ENCODE assay signal across 10 cellular contexts in genomic region chr1:155968670-155969069, GRCh38. TPM values are rescaled to one million over a fixed set of nuclear protein-coding genes. Genes with fewer than 3 reads are reported as not detected.
DNase-seq lines count a peak whose midpoint lies in the region; ATAC-seq and TF ChIP-seq lines count a peak whose summit lies in the region.
"Had no signal": no experiment of that assay in that cellular context is flagged by ENCODE, and none has a peak within 500 bp of the region (broad histone marks: within the 10 kb centered on the region; RNA-seq: fewer than 3 reads in every experiment).

No MANE protein-coding gene starts in this region.

- peak overlapping the region; percentile 36; the same call in 1 of the 2 replicates for H2BK20ac ChIP-seq in IMR-90 (ENCODE audit: low read depth, low read length)

- peak overlapping the region; percentile 47 for H2BK120ac ChIP-seq in IMR-90 (ENCODE audit: low read depth, low read length)

- WGBS in IMR-90 (ENCODE audit: extremely low coverage in 2 of 2, insufficient read length in 1 of 2), 2 experiments: no CpG with 5 or more reads among the region's 3 CpGs
- 16 to 42% (median 28%) methylated on average over 3 of the region's 3 CpGs for WGBS in heart left ventricle, 4 donors
- 60 to 82% methylated on average over 3 of the region's 3 CpGs for WGBS in sigmoid colon, 2 donors

- H3K4me1 ChIP-seq in IMR-90 (ENCODE audit: control insufficient read depth, insufficient read depth, low read length) (peaks cover 44% of the 10 kb centered on the region), heart left ventricle (peaks cover 19 to 92% (median 80%) of the 10 kb centered on the region in 12 donors), sigmoid colon (peaks cover 0 to 70% (median 60%) of the 10 kb centered on the region in 4 donors), Caco-2 (0 out of 2 replicates have a peak, but pooled peaks cover 3% of the 10 kb centered on the region)

- no peaks in the 10 kb centered on the region for H3K27me3 Mint-ChIP-seq in activated CD4-positive, alpha-beta memory T cell treated with anti-CD3 and anti-CD28 coated beads for 36 hours
- no peaks in the 10 kb centered on the region for H3K27me3 Mint-ChIP-seq in Caco-2 (ENCODE audit: insufficient read depth, unreplicated experiment)

- H3K14ac ChIP-seq in IMR-90 (replicated peaks; ENCODE audit: low read depth, low read length): peak overlapping the region; percentile 88

- dilution Hi-C loops in IMR-90 (cut with HindIII; ENCODE audit: low sequenced_read_pairs, unreplicated experiment): no loop called here

- H3K27ac ChIP-seq in IMR-90 (ENCODE audit: insufficient read depth, low read length): peak overlapping the region; percentile 70
- H3K27ac ChIP-seq in heart left ventricle: peak overlapping the region; percentile 68 to 100 (median 90)
- H3K27ac ChIP-seq in sigmoid colon: peak overlapping the region; percentile 63 to 72 (median 64)

- H3K9me3 ChIP-seq in IMR-90 (ENCODE audit: control insufficient read depth, insufficient read depth, low read length) (no peaks in the 10 kb centered on the region), heart left ventricle (no peaks in the 10 kb centered on the region), sigmoid colon (no peaks in the 10 kb centered on the region), Caco-2 (no peaks in the 10 kb centered on the region)

- H3K18ac ChIP-seq in IMR-90 (ENCODE audit: low read depth, low read length): peak overlapping the region; percentile 46

- POLR2A ChIA-PET in IMR-90 (lab: Charles Lee; ENCODE audit: unreplicated experiment) (interaction anchor here (0.6 kb wide), 2 partner anchors 10 to 21 kb away, joined by 3 read pairs; partner anchors contain the start of gene ARHGEF2), Caco-2 (lab: Charles Lee) (no interaction called here)
- POLR2A ChIA-PET in activated CD4-positive, alpha-beta memory T cell treated with anti-CD3 and anti-CD28 coated beads for 36 hours (lab: Charles Lee): interaction anchor here (0.8 to 3.9 kb wide), 2 partner anchors 9 to 20 kb away, joined by 3 to 26 read pairs; partner anchors contain the start of gene ARHGEF2

- peak overlapping the region; percentile 73 for H3K4ac ChIP-seq in IMR-90 (ENCODE audit: low read depth, low read length)

- peaks cover 37 to 82% of the 10 kb centered on the region in 2 experiments for H3K79me1 ChIP-seq in IMR-90 (ENCODE audit: low read depth in 1 of 2, low read length in 2 of 2)

- peaks cover 93% of the 10 kb centered on the region for H4K20me1 ChIP-seq in IMR-90 (ENCODE audit: insufficient read depth, low read length)

- peak overlapping the region in 1 of 2 experiments; percentile 69 for H4K8ac ChIP-seq in IMR-90 (ENCODE audit: low read depth in 2 of 2, low read length in 2 of 2)

- H3K4me2 ChIP-seq in IMR-90 (ENCODE audit: low read depth, low read length): peak overlapping the region; percentile 7; the same call in 1 of the 2 replicates

- peaks cover 55% of the 10 kb centered on the region for H3K36me3 Mint-ChIP-seq in activated CD4-positive, alpha-beta memory T cell treated with anti-CD3 and anti-CD28 coated beads for 36 hours
- H3K36me3 Mint-ChIP-seq in Caco-2 (ENCODE audit: insufficient read depth, unreplicated experiment): peaks cover 36% of the 10 kb centered on the region

- intact Hi-C loops in IMR-90 (cut with micrococcal nuclease): no loop called here
- intact Hi-C loops in activated CD4-positive, alpha-beta memory T cell treated with anti-CD3 and anti-CD28 coated beads for 36 hours (cut with micrococcal nuclease): no loop called here
- intact Hi-C loops in heart left ventricle (cut with DNase I): no loop called here
- intact Hi-C loops in sigmoid colon (cut with DNase I): no loop called here
- intact Hi-C loops in Caco-2 (cut with micrococcal nuclease; ENCODE audit: unreplicated experiment): no loop called here

- H3K27ac Mint-ChIP-seq in activated CD4-positive, alpha-beta memory T cell treated with anti-CD3 and anti-CD28 coated beads for 36 hours: peak overlapping the region; percentile 88
- no peak overlapping the region for H3K27ac Mint-ChIP-seq in Caco-2 (ENCODE audit: unreplicated experiment)

- BruUV-seq in IMR-90 (replicated peaks; lab: Mats Ljungman, UMichigan) (no TSS peak), Caco-2 (replicated peaks; lab: Mats Ljungman, UMichigan) (no TSS peak)

- H3K56ac ChIP-seq in IMR-90 (ENCODE audit: extremely low read depth, insufficient read depth, low read length): no peak overlapping the region

- H4K91ac ChIP-seq in IMR-90 (ENCODE audit: insufficient read depth, low read depth, low read length): peak overlapping the region; percentile 54; the same call in 1 of the 2 replicates

- H2AFZ ChIP-seq in IMR-90 (replicated peaks; ENCODE audit: low read length, poor library complexity): peak overlapping the region; percentile 40

- no peak for TF ChIP-seq RAD21 in IMR-90 (IDR thresholded peaks at IDR 0.05; ENCODE audit: low read length)

- H3K23ac ChIP-seq in IMR-90 (ENCODE audit: low read depth, low read length): peak overlapping the region; percentile 95

- peak overlapping the region; percentile 77 for H2AK5ac ChIP-seq in IMR-90 (ENCODE audit: low read depth, low read length)

- CTCF ChIA-PET in IMR-90 (lab: Yijun Ruan, JAX) (interaction anchor here (0.6 to 1.4 kb wide), 3 partner anchors 8 to 16 kb away, joined by 4 to 6 read pairs (median 4); no protein-coding TSS in a partner anchor), Caco-2 (lab: Charles Lee) (no interaction called here)
- CTCF ChIA-PET in activated CD4-positive, alpha-beta memory T cell treated with anti-CD3 and anti-CD28 coated beads for 36 hours (lab: Charles Lee): interaction anchor here (1.0 to 5.8 kb wide), 2 partner anchors 10 to 19 kb away, joined by 3 to 32 read pairs; partner anchors contain the start of gene ARHGEF2

- DNase-seq in IMR-90: peak; percentile 72
- DNase-seq in activated CD4-positive, alpha-beta memory T cell treated with anti-CD3 and anti-CD28 coated beads for 36 hours: no peak
- peak in 4 of 5 donors; percentile 55 to 82 (median 64) for DNase-seq in heart left ventricle
- no peak for DNase-seq in sigmoid colon
- no peak for DNase-seq in Caco-2
- no peak for DNase-seq in cerebellar nuclear complex (lab: John Stamatoyannopoulos, UW)
- DNase-seq: activated CD4-positive, CD25-positive, alpha-beta regulatory T cell treated with anti-CD3 and anti-CD28 coated beads, Interleukin-2, amount 50 U/mL, for 72 hours had no signal

- H3K4me3 ChIP-seq in IMR-90 (ENCODE audit: insufficient read depth, low read depth, low read length): no peak overlapping the region
- peak overlapping the region in 6 of 12 donors; percentile 15 to 36 (median 19) for H3K4me3 ChIP-seq in heart left ventricle
- H3K4me3 ChIP-seq in sigmoid colon: no peak overlapping the region
- H3K4me3 ChIP-seq in Caco-2 (ENCODE audit: low read depth, low read length): no peak overlapping the region

- peaks cover 66% of the 10 kb centered on the region for H3K4me1 Mint-ChIP-seq in activated CD4-positive, alpha-beta memory T cell treated with anti-CD3 and anti-CD28 coated beads for 36 hours (ENCODE audit: low read depth)
- peaks cover 7% of the 10 kb centered on the region for H3K4me1 Mint-ChIP-seq in Caco-2 (ENCODE audit: low read depth, unreplicated experiment)

- H3K9ac ChIP-seq in IMR-90 (ENCODE audit: low read depth, low read length): peak overlapping the region; percentile 30

- TF ChIP-seq POLR2A in IMR-90 (IDR thresholded peaks at IDR 0.05; ENCODE audit: low read depth, low read length) (no peak), heart left ventricle (IDR thresholded peaks at IDR 0.05) (no peak), sigmoid colon (IDR thresholded peaks at IDR 0.05) (no peak)

- peak overlapping the region; percentile 33; the same call in 1 of the 2 replicates for H4K5ac ChIP-seq in IMR-90 (ENCODE audit: low read depth, low read length)

- peak; percentile 51 for ATAC-seq in IMR-90 (ENCODE audit: low read depth)
- ATAC-seq in heart left ventricle: peak in 3 of 4 donors; percentile 7 to 19 (median 12)
- ATAC-seq in GM21717 (IDR thresholded peaks at IDR 0.05; ENCODE audit: unreplicated experiment): no peak
- ATAC-seq in GM18520 (IDR thresholded peaks at IDR 0.05; ENCODE audit: unreplicated experiment): no peak

- H3K4me3 Mint-ChIP-seq in activated CD4-positive, alpha-beta memory T cell treated with anti-CD3 and anti-CD28 coated beads for 36 hours: no peak overlapping the region
- H3K4me3 Mint-ChIP-seq in Caco-2 (ENCODE audit: unreplicated experiment): no peak overlapping the region

- TF ChIP-seq EP300 in sigmoid colon (IDR thresholded peaks at IDR 0.05): no peak

- peaks cover 46% of the 10 kb centered on the region for H3K9me1 ChIP-seq in IMR-90 (ENCODE audit: insufficient read depth, low read length)

- no peaks in the 10 kb centered on the region for H3K27me3 ChIP-seq in IMR-90 (ENCODE audit: control insufficient read depth, insufficient read depth, low read length)
- H3K27me3 ChIP-seq in heart left ventricle: no peaks in the 10 kb centered on the region
- no peaks in the 10 kb centered on the region for H3K27me3 ChIP-seq in sigmoid colon
- no peaks in the 10 kb centered on the region for H3K27me3 ChIP-seq in Caco-2 (replicated peaks; ENCODE audit: control insufficient read depth, insufficient read depth, low read length)

- H2AK9ac ChIP-seq in IMR-90 (replicated peaks; ENCODE audit: low read depth, low read length, poor library complexity): no peak overlapping the region

- in situ Hi-C loops in IMR-90 (cut with MboI; ENCODE audit: low sequenced_read_pairs): no loop called here

- TF ChIP-seq CTCF in IMR-90 (conservative IDR thresholded peaks at IDR 0.05; ENCODE audit: low read depth, low read length): no peak
- TF ChIP-seq CTCF in heart left ventricle (IDR thresholded peaks at IDR 0.05): no peak
- TF ChIP-seq CTCF in sigmoid colon (IDR thresholded peaks at IDR 0.05): no peak
- TF ChIP-seq CTCF in Caco-2 (IDR thresholded peaks at IDR 0.05; ENCODE audit: insufficient read depth in 1 of 2, low read depth in 1 of 2, low read length in 1 of 2, severe bottlenecking in 1 of 2, unreplicated experiment in 1 of 2): no peak

- H2BK5ac ChIP-seq in IMR-90 (ENCODE audit: low read depth, low read length, poor library complexity, severe bottlenecking): peak overlapping the region; percentile 83

- H3K36me3 ChIP-seq in IMR-90 (ENCODE audit: control insufficient read depth, insufficient read depth, low read length) (peaks cover 63% of the 10 kb centered on the region), heart left ventricle (peaks cover 4 to 81% (median 54%) of the 10 kb centered on the region in 9 donors), sigmoid colon (peaks cover 22 to 41% (median 29%) of the 10 kb centered on the region in 4 donors), Caco-2 (ENCODE audit: control insufficient read depth, insufficient read depth, low read length) (peaks cover 1% of the 10 kb centered on the region)

- peak overlapping the region; percentile 19; the same call in 1 of the 3 replicates for H2BK15ac ChIP-seq in IMR-90 (ENCODE audit: low read depth, low read length)

- no peaks in the 10 kb centered on the region for H3K9me3 Mint-ChIP-seq in activated CD4-positive, alpha-beta memory T cell treated with anti-CD3 and anti-CD28 coated beads for 36 hours
- no peaks in the 10 kb centered on the region for H3K9me3 Mint-ChIP-seq in Caco-2 (ENCODE audit: unreplicated experiment)

RNA-seq across cellular contexts. Expression of gene ARHGEF2, which starts 9.7 kb away (rescaled TPM):
- total RNA-seq in IMR-90 (2012; rRNA removed) (81.4 and 91.8 TPM in 2 replicates), heart left ventricle (10 to 100 TPM; 34.7 to 98.6 (median 61.6) TPM), sigmoid colon (10 to 100 TPM; 31.6 to 83.9 (median 48.1) TPM), Caco-2 (2022) (46.9 and 60.3 TPM in 2 replicates)
- polyA plus RNA-seq in IMR-90 (2012; rRNA removed) (101 and 117 TPM in 2 replicates), heart left ventricle (10 to 100 TPM; 23.9 to 28.8 TPM), sigmoid colon (10 to 100 TPM; 25.8 to 76.7 (median 26.8) TPM)
- 64.3 and 78.0 TPM in 2 replicates for polyA plus RNA-seq in IMR-90 (2012; cell fraction: cytosol; rRNA removed)
- polyA plus RNA-seq in IMR-90 (2012; cell fraction: nucleus; rRNA removed; ENCODE audit: low replicate concordance): 272 and 424 TPM in 2 replicates
- 100 to 1,000 TPM; 165 to 174 TPM for total RNA-seq in activated CD4-positive, alpha-beta memory T cell treated with anti-CD3 and anti-CD28 coated beads for 36 hours

RNA-seq across cellular contexts. Expression of gene RXFP4, which starts 27.2 kb away (rescaled TPM):
- total RNA-seq in IMR-90 (2012; rRNA removed) (not detected in 2 replicates), heart left ventricle (not detected), sigmoid colon (not detected), Caco-2 (2022) (not detected in 2 replicates)
- polyA plus RNA-seq in IMR-90 (2012; rRNA removed) (not detected in 2 replicates), heart left ventricle (under 1 TPM in 1 of 2 donors, not detected in 1; 0.07 TPM), sigmoid colon (1 to 10 TPM in 2 of 3 donors, not detected in 1; 1.8 to 2.7 TPM)
- polyA plus RNA-seq in IMR-90 (2012; cell fraction: cytosol; rRNA removed): not detected in 2 replicates
- 0.07 TPM in 1 of 2 replicates, not detected in the other for polyA plus RNA-seq in IMR-90 (2012; cell fraction: nucleus; rRNA removed; ENCODE audit: low replicate concordance)
- total RNA-seq in activated CD4-positive, alpha-beta memory T cell treated with anti-CD3 and anti-CD28 coated beads for 36 hours: not detected
- total RNA-seq: subcutaneous adipose tissue had no signal

RNA-seq across cellular contexts. Expression of gene KHDC4, which starts 34.5 kb away (rescaled TPM):
- total RNA-seq in IMR-90 (2012; rRNA removed) (22.5 and 28.0 TPM in 2 replicates), heart left ventricle (10 to 100 TPM; 16.9 to 28.0 (median 22.6) TPM), sigmoid colon (10 to 100 TPM; 33.5 to 67.6 (median 38.9) TPM), Caco-2 (2022) (68.5 and 72.9 TPM in 2 replicates)
- polyA plus RNA-seq in IMR-90 (2012; rRNA removed) (23.4 and 29.9 TPM in 2 replicates), heart left ventricle (10 to 100 TPM; 17.4 to 19.1 TPM), sigmoid colon (10 to 100 TPM in 2 of 3 donors, 1 to 10 TPM in 1; 6.6 to 25.2 (median 10.2) TPM)
- polyA plus RNA-seq in IMR-90 (2012; cell fraction: cytosol; rRNA removed): 9.3 and 11.6 TPM in 2 replicates
- polyA plus RNA-seq in IMR-90 (2012; cell fraction: nucleus; rRNA removed; ENCODE audit: low replicate concordance): 59.4 and 172 TPM in 2 replicates
- total RNA-seq in activated CD4-positive, alpha-beta memory T cell treated with anti-CD3 and anti-CD28 coated beads for 36 hours: 10 to 100 TPM; 66.1 to 70.2 TPM

RNA-seq across cellular contexts. Expression of gene SSR2, which starts 52.1 kb away (rescaled TPM):
- total RNA-seq in IMR-90 (2012; rRNA removed): 553 and 927 TPM in 2 replicates
- polyA plus RNA-seq in IMR-90 (2012; rRNA removed): 952 and 1,264 TPM in 2 replicates
- polyA plus RNA-seq in IMR-90 (2012; cell fraction: cytosol; rRNA removed): 935 and 1,213 TPM in 2 replicates
- 229 and 499 TPM in 2 replicates for polyA plus RNA-seq in IMR-90 (2012; cell fraction: nucleus; rRNA removed; ENCODE audit: low replicate concordance)
- total RNA-seq in activated CD4-positive, alpha-beta memory T cell treated with anti-CD3 and anti-CD28 coated beads for 36 hours: 100 to 1,000 TPM; 171 to 175 TPM
- 100 to 1,000 TPM in 4 of 9 donors, 10 to 100 TPM in 5; 67.7 to 174 (median 81.2) TPM for total RNA-seq in heart left ventricle
- 100 to 1,000 TPM in 1 of 2 donors, 10 to 100 TPM in 1; 63.9 to 282 TPM for polyA plus RNA-seq in heart left ventricle
- total RNA-seq in sigmoid colon: 100 to 1,000 TPM; 115 to 338 (median 233) TPM
- 100 to 1,000 TPM; 157 to 274 (median 231) TPM for polyA plus RNA-seq in sigmoid colon
- total RNA-seq in Caco-2 (2022): 198 and 203 TPM in 2 replicates

RNA-seq across cellular contexts. Expression of gene RIT1, which starts 57.5 kb away (rescaled TPM):
- total RNA-seq in IMR-90 (2012; rRNA removed): 46.8 and 52.2 TPM in 2 replicates
- polyA plus RNA-seq in IMR-90 (2012; rRNA removed): 26.2 and 29.6 TPM in 2 replicates
- 8.5 and 14.4 TPM in 2 replicates for polyA plus RNA-seq in IMR-90 (2012; cell fraction: cytosol; rRNA removed)
- polyA plus RNA-seq in IMR-90 (2012; cell fraction: nucleus; rRNA removed; ENCODE audit: low replicate concordance): 5.5 and 26.8 TPM in 2 replicates
- 10 to 100 TPM; 19.1 to 21.1 TPM for total RNA-seq in activated CD4-positive, alpha-beta memory T cell treated with anti-CD3 and anti-CD28 coated beads for 36 hours
- total RNA-seq in heart left ventricle: 10 to 100 TPM; 15.1 to 33.3 (median 20.0) TPM
- polyA plus RNA-seq in heart left ventricle: 10 to 100 TPM in 1 of 2 donors, 1 to 10 TPM in 1; 8.1 to 20.1 TPM
- total RNA-seq in sigmoid colon: 10 to 100 TPM; 16.6 to 23.2 (median 20.7) TPM
- polyA plus RNA-seq in sigmoid colon: 10 to 100 TPM; 13.1 to 15.0 (median 13.8) TPM
- 21.9 and 23.0 TPM in 2 replicates for total RNA-seq in Caco-2 (2022)

Comparison
In these comparisons a context has a peak if more than half of its experiments do, and no peak if none do; other contexts are left out.
1. ATAC-seq: peak in IMR-90 (single experiment) and heart left ventricle (3 of 4); none in GM21717 (single experiment) and GM18520 (single experiment).
2. DNase-seq: peak in IMR-90 (single experiment) and heart left ventricle (4 of 5); none in activated CD4-positive, alpha-beta memory T cell treated with anti-CD3 and anti-CD28 coated beads for 36 hours (single experiment), sigmoid colon (single experiment), Caco-2 (0 of 2) and cerebellar nuclear complex (0 of 2).
3. Peak in every context shown above with its lines, with median percentiles within 50 percentile points of each other: H3K27ac ChIP-seq.